8 cellular contexts compared by ENCODE assay signal in the genomic region with DNA sequence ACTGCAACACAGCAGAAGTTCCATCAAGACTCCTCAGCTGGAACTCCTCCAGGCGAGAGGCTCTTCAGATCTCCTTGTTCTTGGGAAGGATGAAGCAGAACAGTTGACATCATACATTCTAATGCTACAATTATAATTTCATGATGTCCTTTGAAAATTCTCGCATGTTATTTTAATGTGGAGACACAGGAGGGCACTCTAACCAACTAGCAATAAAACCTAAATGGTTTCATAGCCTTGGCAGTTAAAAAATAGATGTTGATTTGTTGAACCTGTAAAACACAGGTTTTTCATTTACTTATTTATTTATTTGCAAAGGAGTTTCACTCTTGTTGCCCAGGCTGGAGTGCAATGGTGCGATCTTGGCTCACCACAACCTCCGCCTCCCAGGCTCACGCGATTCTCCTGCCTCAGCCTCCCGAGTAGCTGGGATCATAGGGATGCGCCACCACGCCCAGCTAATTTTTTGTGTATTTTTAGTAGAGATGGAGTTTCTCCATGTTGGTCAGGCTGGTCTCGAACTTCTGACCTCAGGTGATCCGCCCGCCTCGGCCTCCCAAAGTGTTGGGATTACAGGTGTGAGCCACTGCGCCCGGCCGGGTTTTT. TPM values are rescaled to one million over a fixed set of nuclear protein-coding genes. Genes with fewer than 3 reads are reported as not detected.
DNase-seq lines count a peak whose midpoint lies in the region; ATAC-seq and TF ChIP-seq lines count a peak whose summit lies in the region.
"Not testable (repeated sequence)": the region's sequence is repeated elsewhere in the genome, so short reads cannot be mapped to it uniquely, and the experiment has no call there.

No MANE protein-coding gene starts in this region.

- TF ChIP-seq POLR2A in testis (IDR thresholded peaks at IDR 0.05) = not testable (repeated sequence)

- intact Hi-C loops in OCI-LY7 (cut with micrococcal nuclease; ENCODE audit: unreplicated experiment) = loop anchor here (2.0 kb wide), 1 partner anchor 299 kb away; no protein-coding TSS in a partner anchor
- intact Hi-C loops in lower lobe of right lung (cut with DNase I); testis (cut with DNase I; ENCODE audit: low total_unique reads): not testable (repeated sequence)

- H3K79me2 ChIP-seq in OCI-LY7 (ENCODE audit: insufficient read depth, low read depth, low read length); fibroblast of lung (ENCODE audit: control insufficient read depth, insufficient read depth, low read length): not testable (repeated sequence)

- BruUV-seq in OCI-LY7 (replicated peaks; lab: Mats Ljungman, UMichigan) = not testable (repeated sequence)

- CTCF ChIA-PET in OCI-LY7 (lab: Charles Lee; ENCODE audit: unreplicated experiment) = not testable (repeated sequence)

- POLR2A ChIA-PET in OCI-LY7 (lab: Charles Lee) = interaction anchor here (0.6 kb wide), 1 partner anchor 837 kb away, joined by 3 read pairs; no protein-coding TSS in a partner anchor

- not testable (repeated sequence) for H3K36me3 ChIP-seq in OCI-LY7 (ENCODE audit: insufficient read depth, low read length); fibroblast of lung (ENCODE audit: control insufficient read depth, insufficient read depth, low read length); lower lobe of right lung; testis (ENCODE audit: low read depth, missing control alignments)

- H3K9me2 ChIP-seq in OCI-LY7 (ENCODE audit: insufficient read depth, low read length) = not testable (repeated sequence)

- not testable (repeated sequence) for H3K9ac ChIP-seq in fibroblast of lung (ENCODE audit: insufficient read depth, low read length)

- H3K4me3 ChIP-seq in OCI-LY7 (ENCODE audit: low read depth, low read length, poor library complexity, severe bottlenecking); fibroblast of lung (replicated peaks in 1 of 4; ENCODE audit: control extremely low read depth in 1 of 4, insufficient read depth in 1 of 4, low read depth in 3 of 4, low read length in 4 of 4); lower lobe of right lung; testis: not testable (repeated sequence)

- H2AFZ ChIP-seq in OCI-LY7 (ENCODE audit: low read length); fibroblast of lung (ENCODE audit: low read length): not testable (repeated sequence)

- WGBS in testis, 2 donors = 68 to 73% methylated on average over 16 of the region's 16 CpGs

- not testable (repeated sequence) for ATAC-seq in lower lobe of right lung

- TF ChIP-seq CTCF in OCI-LY7 (conservative IDR thresholded peaks at IDR 0.05; ENCODE audit: low read length) (peak; percentile 68), fibroblast of lung (conservative IDR thresholded peaks at IDR 0.05 in 1 of 2, IDR thresholded peaks at IDR 0.05 in 1 of 2; ENCODE audit: low read depth in 1 of 2, low read length in 2 of 2) (peak; percentile 40 to 64), lower lobe of right lung (IDR thresholded peaks at IDR 0.05) (peak; percentile 50), testis (IDR thresholded peaks at IDR 0.05) (peak; percentile 35 to 56 (median 53))

- H4K20me1 ChIP-seq in OCI-LY7 (ENCODE audit: insufficient read depth, low read length); fibroblast of lung (ENCODE audit: control insufficient read depth, extremely low read depth, insufficient read depth, low read length): not testable (repeated sequence)

- H3K9me3 ChIP-seq in OCI-LY7 (ENCODE audit: low read length); fibroblast of lung (ENCODE audit: control insufficient read depth, insufficient read depth, low read depth, low read length); lower lobe of right lung; testis: not testable (repeated sequence)

- peak; percentile 56 for DNase-seq in COR-L47 (lab: John Stamatoyannopoulos, UW)
- DNase-seq in H4 (ENCODE audit: low spot score) = peak; percentile 45
- peak; percentile 19 for DNase-seq in NCI-H1436 treated with DMSO at 0.1 percent for 48 hours (lab: John Stamatoyannopoulos, UW)
- peak; percentile 14 for DNase-seq in OCI-LY7 (ENCODE audit: low spot score)
- peak; percentile 56 for DNase-seq in astrocyte of the hippocampus (ENCODE audit: low read depth, low spot score)
- peak; percentile 37 to 72 for DNase-seq in fibroblast of lung (ENCODE audit: low read depth in 2 of 2)
- not testable (repeated sequence) for DNase-seq in lower lobe of right lung, testis

- H3K27me3 ChIP-seq in fibroblast of lung (ENCODE audit: control insufficient read depth, insufficient read depth, low read length) (peaks cover 15% of the 10 kb centered on the region), lower lobe of right lung (ENCODE audit: low read depth) (peaks cover 30% of the 10 kb centered on the region)
- not testable (repeated sequence) for H3K27me3 ChIP-seq in testis

- not testable (repeated sequence) for H3K27ac ChIP-seq in OCI-LY7 (ENCODE audit: low read depth, low read length, poor library complexity, severe bottlenecking); fibroblast of lung (ENCODE audit: insufficient read depth, low read length); lower lobe of right lung; testis

- not testable (repeated sequence) for H3K4me2 ChIP-seq in OCI-LY7 (ENCODE audit: low read length); fibroblast of lung (ENCODE audit: extremely low read depth, insufficient read depth, low read length)

- not testable (repeated sequence) for H3K4me1 ChIP-seq in OCI-LY7 (ENCODE audit: insufficient read depth, low read length, poor library complexity, severe bottlenecking); fibroblast of lung (ENCODE audit: control insufficient read depth, extremely low read depth, insufficient read depth, low read length)
- H3K4me1 ChIP-seq in lower lobe of right lung (peaks cover 29% of the 10 kb centered on the region), testis (peaks cover 18% of the 10 kb centered on the region)

RNA-seq across cellular contexts. Expression of a gene that starts 2.4 kb away (rescaled TPM):
- total RNA-seq in H4 (2014; rRNA removed; shearing (Covaris generic)) = 0.17 and 0.49 TPM in 2 replicates
- total RNA-seq in OCI-LY7 (2014; rRNA removed; shearing (Covaris generic)) = not detected in 2 replicates
- total RNA-seq in OCI-LY7 (2022) (not detected in 2 replicates), fibroblast of lung (0.50 and 1.0 TPM in 2 replicates), lower lobe of right lung (3.7 TPM), testis (10 to 100 TPM; 25.4 to 48.0 TPM)
- polyA plus RNA-seq in fibroblast of lung (0.30 and 2.3 TPM in 2 replicates), testis (ENCODE audit: insufficient read depth, low read depth, low replicate concordance) (35.2 TPM)
- polyA plus RNA-seq in fibroblast of lung (2012) = 0.54 and 1.3 TPM in 2 replicates
- polyA minus RNA-seq in fibroblast of lung (ENCODE audit: low replicate concordance) = 2.6 and 5.9 TPM in 2 replicates
